ENCODE assay signal across 10 cellular contexts in genomic region chr13:27147530-27148170, GRCh38. TPM values are rescaled to one million over a fixed set of nuclear protein-coding genes. Genes with fewer than 3 reads are reported as not detected.
DNase-seq lines count a peak whose midpoint lies in the region; ATAC-seq and TF ChIP-seq lines count a peak whose summit lies in the region.
"Had no signal": no experiment of that assay in that cellular context is flagged by ENCODE, and none has a peak within 500 bp of the region (broad histone marks: within the 10 kb centered on the region; RNA-seq: fewer than 3 reads in every experiment).

No MANE protein-coding gene starts in this region.

- H3K27me3 Mint-ChIP-seq in activated naive CD8-positive, alpha-beta T cell treated with anti-CD3 and anti-CD28 coated beads, Interleukin-2, amount 50 U/mL, for 24 hours = no peaks in the 10 kb centered on the region

- no peaks in the 10 kb centered on the region for H3K27me3 ChIP-seq in adrenal gland

- peaks cover 83% of the 10 kb centered on the region for H3K4me1 Mint-ChIP-seq in activated naive CD8-positive, alpha-beta T cell treated with anti-CD3 and anti-CD28 coated beads, Interleukin-2, amount 50 U/mL, for 24 hours

- intact Hi-C loops in adrenal gland (cut with DNase I) = no loop called here

- peaks cover 0 to 10% of the 10 kb centered on the region in 2 donors for H3K4me1 ChIP-seq in adrenal gland (replicated peaks in 1 of 2)

- H3K27ac ChIP-seq in adrenal gland = no peak overlapping the region

- TF ChIP-seq CTCF in GM12865 (IDR thresholded peaks at IDR 0.05; ENCODE audit: insufficient read depth, low read depth, low read length, missing control alignments) (no peak), adrenal gland (IDR thresholded peaks at IDR 0.05) (no peak)

- H3K9me3 ChIP-seq in adrenal gland (replicated peaks in 1 of 3) = no peaks in the 10 kb centered on the region

- H3K4me3 ChIP-seq in GM12865 (ENCODE audit: low read depth, low read length) (no peak overlapping the region; the same call in 1 of the 2 replicates), adrenal gland (no peak overlapping the region)

- H3K36me3 ChIP-seq in adrenal gland (replicated peaks in 1 of 2) = no peaks in the 10 kb centered on the region

- H3K4me3 Mint-ChIP-seq in activated naive CD8-positive, alpha-beta T cell treated with anti-CD3 and anti-CD28 coated beads, Interleukin-2, amount 50 U/mL, for 24 hours = peak overlapping the region; percentile 49

- DNase-seq in GM12865 (ENCODE audit: low read depth) (peak; percentile 87), NCI-H69 (lab: John Stamatoyannopoulos, UW) (no peak), GOT3 (lab: John Stamatoyannopoulos, UW) (no peak), adrenal gland (no peak), DMS 273 treated with DMSO at 0.1 percent for 48 hours (lab: John Stamatoyannopoulos, UW) (no peak)
- no peak for DNase-seq in activated naive CD8-positive, alpha-beta T cell treated with anti-CD3 and anti-CD28 coated beads, Interleukin-2, amount 50 U/mL, for 24 hours
- DNase-seq: DMS79 treated with DMSO at 0.1 percent for 48 hours, KBM-7 had no signal

- H3K9me3 Mint-ChIP-seq in activated naive CD8-positive, alpha-beta T cell treated with anti-CD3 and anti-CD28 coated beads, Interleukin-2, amount 50 U/mL, for 24 hours = peaks cover 7% of the 10 kb centered on the region

- H3K27ac Mint-ChIP-seq in activated naive CD8-positive, alpha-beta T cell treated with anti-CD3 and anti-CD28 coated beads, Interleukin-2, amount 50 U/mL, for 24 hours = peak overlapping the region; percentile 95

- TF ChIP-seq POLR2A in adrenal gland (IDR thresholded peaks at IDR 0.05) = no peak

- 83 to 88% (median 87%) methylated on average over 8 of the region's 8 CpGs for WGBS in adrenal gland, 4 donors

- H3K36me3 Mint-ChIP-seq in activated naive CD8-positive, alpha-beta T cell treated with anti-CD3 and anti-CD28 coated beads, Interleukin-2, amount 50 U/mL, for 24 hours (ENCODE audit: low read depth) = peaks cover 24% of the 10 kb centered on the region

- ATAC-seq in GM19452 (IDR thresholded peaks at IDR 0.05; ENCODE audit: unreplicated experiment) (peak; percentile 59), HG03103 (IDR thresholded peaks at IDR 0.05; ENCODE audit: low read depth, unreplicated experiment) (peak; percentile 54)
- ATAC-seq in activated naive CD8-positive, alpha-beta T cell treated with anti-CD3 and anti-CD28 coated beads, Interleukin-2, amount 50 U/mL, for 24 hours = peak; percentile 82

RNA-seq across cellular contexts. Expression of gene USP12, which starts 24.0 kb away (rescaled TPM):
- total RNA-seq in adrenal gland = 10 to 100 TPM in 6 of 8 donors, 1 to 10 TPM in 2; 4.6 to 20.0 (median 13.3) TPM
- polyA plus RNA-seq in adrenal gland = 10 to 100 TPM in 1 of 3 donors, 1 to 10 TPM in 2; 5.1 to 20.3 (median 7.5) TPM
